Comparison of ENCODE assay signal across 8 cellular contexts in genomic region chr17:22128171-22128570, GRCh38.
"Had no signal": no experiment of that assay in that cellular context is flagged by ENCODE, and none has a peak within 500 bp of the region (broad histone marks: within the 10 kb centered on the region; RNA-seq: fewer than 3 reads in every experiment).

No MANE protein-coding gene starts in this region.

- H3K4me3 ChIP-seq: GM12878 had no signal

- ATAC-seq: GM12878 had no signal

- DNase-seq: GDM1, GF-D8 had no signal

- FAIRE-seq: G401.6, GM12878, GM12891, GM12892, GM18507, GM19239 had no signal
